ENCODE assay signal across 10 cellular contexts in the genomic region with DNA sequence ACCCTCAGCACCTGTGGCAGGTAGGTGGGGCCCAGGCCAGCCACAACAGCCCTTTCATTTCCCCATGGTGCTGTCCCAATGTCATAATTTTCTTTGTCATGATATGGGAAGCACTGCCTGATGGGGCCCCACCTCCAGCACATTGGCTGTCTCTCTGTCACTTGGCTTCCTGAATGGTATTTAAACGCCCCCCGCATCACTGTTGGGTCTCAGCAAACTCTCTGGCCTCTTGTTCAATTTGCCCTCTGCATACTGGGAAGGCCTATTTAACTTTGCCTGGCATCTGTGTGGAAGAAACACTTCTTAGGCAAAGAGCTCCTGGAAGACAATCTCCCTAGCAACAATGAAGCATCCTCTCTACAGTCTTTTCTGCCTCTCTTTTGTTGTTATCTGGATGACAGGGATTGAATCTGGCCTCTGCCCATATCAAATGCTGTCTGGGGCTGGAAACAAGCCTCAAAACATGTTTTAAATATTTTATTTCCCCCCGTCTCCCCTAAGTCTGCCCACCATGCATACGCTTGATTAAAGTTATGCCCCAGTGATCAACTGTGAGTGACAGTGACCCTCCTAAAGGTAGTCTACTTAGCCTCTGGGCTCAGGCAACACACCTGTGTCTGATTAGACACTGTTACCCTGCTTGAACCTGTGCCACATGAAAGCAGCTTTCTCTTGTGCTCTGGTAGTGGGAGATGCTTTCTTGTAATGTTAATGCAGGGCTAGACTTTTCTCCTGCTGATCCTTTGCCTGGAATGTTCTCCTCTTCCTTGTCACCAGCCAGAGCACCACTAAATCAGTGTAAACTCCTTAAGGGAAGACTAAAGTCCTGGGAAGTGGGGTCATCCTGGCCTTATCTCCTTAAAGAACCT. TPM values are rescaled to one million over a fixed set of nuclear protein-coding genes. Genes with fewer than 3 reads are reported as not detected.
A peak's percentile ranks its signal among the peaks of the same experiment; 100 is the strongest.
DNase-seq lines count a peak whose midpoint lies in the region; ATAC-seq and TF ChIP-seq lines count a peak whose summit lies in the region.
"Had no signal": no experiment of that assay in that cellular context is flagged by ENCODE, and none has a peak within 500 bp of the region (broad histone marks: within the 10 kb centered on the region; RNA-seq: fewer than 3 reads in every experiment).

No MANE protein-coding gene starts in this region.

- in situ Hi-C loops in transverse colon (cut with MboI; ENCODE audit: low pct_ligation_motif_present in 1 of 4, low pct_unique_long_range_greater_than_20kb in 1 of 4, low sequenced_read_pairs in 3 of 4) = no loop called here

- POLR2A ChIA-PET in activated CD8-positive, alpha-beta T cell treated with anti-CD3 and anti-CD28 coated beads, Interleukin-2, amount 10 ng/mL, durations not matched to agents 7 days and 5 days (lab: Charles Lee) = interaction anchor here (0.6 kb wide), 1 partner anchor 10 kb away, joined by 3 read pairs; no protein-coding TSS in a partner anchor

- no peak for TF ChIP-seq CTCF in spleen (IDR thresholded peaks at IDR 0.05 in 8 of 11, conservative IDR thresholded peaks at IDR 0.05 in 3 of 11)
- no peak for TF ChIP-seq CTCF in transverse colon (IDR thresholded peaks at IDR 0.05)

- H3K27ac ChIP-seq in spleen = peak overlapping the region; percentile 60 to 91 (median 87)
- H3K27ac ChIP-seq in transverse colon = no peak overlapping the region
- H3K27ac ChIP-seq: tibial artery had no signal

- TF ChIP-seq POLR2A in spleen (IDR thresholded peaks at IDR 0.05) = no peak
- TF ChIP-seq POLR2A in transverse colon (IDR thresholded peaks at IDR 0.05) = no peak

- peak; percentile 31 for ATAC-seq in HG02798 (IDR thresholded peaks at IDR 0.05; ENCODE audit: poor library complexity, unreplicated experiment)
- ATAC-seq in activated CD8-positive, alpha-beta T cell treated with anti-CD3 and anti-CD28 coated beads, Interleukin-2, amount 10 ng/mL, durations not matched to agents 7 days and 5 days = no peak

- intact Hi-C loops in spleen (cut with DNase I; ENCODE audit: low total_unique reads) = no loop called here
- intact Hi-C loops in transverse colon (cut with DNase I; ENCODE audit: low total_unique reads) = loop anchor here (10.0 kb wide), 1 partner anchor 492 kb away; no protein-coding TSS in a partner anchor

- peaks cover 26% of the 10 kb centered on the region for H3K27me3 Mint-ChIP-seq in T-helper 1 cell treated with Interleukin-12 subunit alpha and Interleukin-12 subunit beta and Interleukin-4 antibody, amounts not matched to agents 30 μg/mL and 1 μg/mL, for 36 hours (ENCODE audit: low read depth)
- H3K27me3 Mint-ChIP-seq in activated CD8-positive, alpha-beta T cell treated with anti-CD3 and anti-CD28 coated beads, Interleukin-2, amount 10 ng/mL, durations not matched to agents 7 days and 5 days (ENCODE audit: low read depth) = no peaks in the 10 kb centered on the region

- no peaks in the 10 kb centered on the region for H3K9me3 Mint-ChIP-seq in T-helper 1 cell treated with Interleukin-12 subunit alpha and Interleukin-12 subunit beta and Interleukin-4 antibody, amounts not matched to agents 30 μg/mL and 1 μg/mL, for 36 hours
- H3K9me3 Mint-ChIP-seq in activated CD8-positive, alpha-beta T cell treated with anti-CD3 and anti-CD28 coated beads, Interleukin-2, amount 10 ng/mL, durations not matched to agents 7 days and 5 days (ENCODE audit: insufficient read depth) = no peaks in the 10 kb centered on the region

- no peak overlapping the region for H3K4me3 Mint-ChIP-seq in T-helper 1 cell treated with Interleukin-12 subunit alpha and Interleukin-12 subunit beta and Interleukin-4 antibody, amounts not matched to agents 30 μg/mL and 1 μg/mL, for 36 hours
- H3K4me3 Mint-ChIP-seq in activated CD8-positive, alpha-beta T cell treated with anti-CD3 and anti-CD28 coated beads, Interleukin-2, amount 10 ng/mL, durations not matched to agents 7 days and 5 days = no peak overlapping the region

- H3K36me3 ChIP-seq in spleen (peaks cover 0 to 16% (median 0%) of the 10 kb centered on the region in 6 donors), transverse colon (no peaks in the 10 kb centered on the region)
- H3K36me3 ChIP-seq: tibial artery had no signal

- WGBS in spleen, 5 donors = 56 to 69% (median 62%) methylated on average over 4 of the region's 4 CpGs
- WGBS in transverse colon (ENCODE audit: low coverage in 1 of 2), 2 donors = 81 to 100% methylated on average over 1 to 4 of the region's 4 CpGs

- DNase-seq in T-helper 1 cell (no peak), spleen (peak; percentile 81), NCI-H2196 treated with DMSO at 0.1 percent for 48 hours (lab: John Stamatoyannopoulos, UW; ENCODE audit: unreplicated experiment) (no peak), transverse colon (no peak), A172 (ENCODE audit: low spot score) (no peak)
- DNase-seq in activated CD8-positive, alpha-beta T cell treated with anti-CD3 and anti-CD28 coated beads, Interleukin-2, amount 10 ng/mL, durations not matched to agents 7 days and 5 days = no peak
- DNase-seq: NCI-H2081 treated with DMSO at 0.1 percent for 48 hours had no signal

- peaks cover 29% of the 10 kb centered on the region for H3K4me1 Mint-ChIP-seq in T-helper 1 cell treated with Interleukin-12 subunit alpha and Interleukin-12 subunit beta and Interleukin-4 antibody, amounts not matched to agents 30 μg/mL and 1 μg/mL, for 36 hours (ENCODE audit: low read depth)
- H3K4me1 Mint-ChIP-seq in activated CD8-positive, alpha-beta T cell treated with anti-CD3 and anti-CD28 coated beads, Interleukin-2, amount 10 ng/mL, durations not matched to agents 7 days and 5 days (ENCODE audit: low read depth) = peaks cover 40% of the 10 kb centered on the region

- peak overlapping the region; percentile 18 for H3K27ac Mint-ChIP-seq in T-helper 1 cell treated with Interleukin-12 subunit alpha and Interleukin-12 subunit beta and Interleukin-4 antibody, amounts not matched to agents 30 μg/mL and 1 μg/mL, for 36 hours
- peak overlapping the region; percentile 76 for H3K27ac Mint-ChIP-seq in activated CD8-positive, alpha-beta T cell treated with anti-CD3 and anti-CD28 coated beads, Interleukin-2, amount 10 ng/mL, durations not matched to agents 7 days and 5 days

- H3K4me1 ChIP-seq in spleen (peaks cover 15 to 59% (median 38%) of the 10 kb centered on the region in 6 donors), transverse colon (peaks cover 0 to 3% (median 2%) of the 10 kb centered on the region in 4 donors)

- H3K27me3 ChIP-seq in spleen (replicated peaks in 1 of 7) (no peaks in the 10 kb centered on the region), transverse colon (no peaks in the 10 kb centered on the region)
- H3K27me3 ChIP-seq: tibial artery had no signal

- TF ChIP-seq EP300 in transverse colon (IDR thresholded peaks at IDR 0.05; ENCODE audit: low read depth) = no peak

- CTCF ChIA-PET in activated CD8-positive, alpha-beta T cell treated with anti-CD3 and anti-CD28 coated beads, Interleukin-2, amount 10 ng/mL, durations not matched to agents 7 days and 5 days (lab: Charles Lee) = no interaction called here

- H3K36me3 Mint-ChIP-seq in T-helper 1 cell treated with Interleukin-12 subunit alpha and Interleukin-12 subunit beta and Interleukin-4 antibody, amounts not matched to agents 30 μg/mL and 1 μg/mL, for 36 hours (ENCODE audit: low read depth) = peaks cover 5% of the 10 kb centered on the region
- peaks cover 19% of the 10 kb centered on the region for H3K36me3 Mint-ChIP-seq in activated CD8-positive, alpha-beta T cell treated with anti-CD3 and anti-CD28 coated beads, Interleukin-2, amount 10 ng/mL, durations not matched to agents 7 days and 5 days (ENCODE audit: low read depth)

- H3K9me3 ChIP-seq in spleen = no peaks in the 10 kb centered on the region
- no peaks in the 10 kb centered on the region for H3K9me3 ChIP-seq in transverse colon
- H3K9me3 ChIP-seq: tibial artery had no signal

- H3K4me3 ChIP-seq in spleen = peak overlapping the region in 1 of 8 donors; percentile 53
- no peak overlapping the region for H3K4me3 ChIP-seq in transverse colon
- H3K4me3 ChIP-seq: tibial artery had no signal

RNA-seq across cellular contexts. Expression of a gene that starts 35.0 kb away (rescaled TPM):
- 10 to 100 TPM; 30.1 to 33.2 TPM for total RNA-seq in activated CD8-positive, alpha-beta T cell treated with anti-CD3 and anti-CD28 coated beads, Interleukin-2, amount 10 ng/mL, durations not matched to agents 7 days and 5 days
- total RNA-seq in spleen (10 to 100 TPM; 30.2 to 57.2 (median 44.8) TPM), transverse colon (100 to 1,000 TPM in 1 of 4 donors, 10 to 100 TPM in 3; 20.6 to 104 (median 31.8) TPM)
- polyA plus RNA-seq in spleen = 10 to 100 TPM in 1 of 3 donors, 1 to 10 TPM in 2; 9.5 to 13.3 (median 9.7) TPM
- 66.8 and 71.5 TPM in 2 replicates for total RNA-seq in A172 (2014; rRNA removed; shearing (Covaris generic))

Comparison
In these comparisons a context has a peak if more than half of its experiments do, and no peak if none do; other contexts are left out.
1. H3K27ac ChIP-seq: peak in spleen (8 of 8); none in transverse colon (0 of 4).